In the genomic region with DNA sequence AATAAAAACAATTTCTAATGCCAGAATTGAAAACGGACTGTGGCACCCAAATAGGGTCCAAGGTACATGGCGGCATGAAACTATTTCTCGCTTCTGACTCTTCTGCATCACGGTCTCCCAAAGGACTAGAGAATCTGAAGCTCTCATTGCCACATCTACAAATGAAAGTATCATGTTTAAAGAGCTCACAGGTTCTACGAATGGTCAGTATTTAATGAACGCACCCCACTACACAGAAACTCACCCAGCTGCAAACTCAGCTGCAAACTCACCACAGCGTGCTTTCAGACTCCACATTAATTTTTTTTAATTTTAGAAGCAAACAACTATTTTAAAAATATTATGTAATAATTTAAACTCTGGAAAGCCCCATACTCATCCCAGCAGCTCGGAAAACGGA, we compare ENCODE assay signal across 8 cellular contexts. TPM values are rescaled to one million over a fixed set of nuclear protein-coding genes. Genes with fewer than 3 reads are reported as not detected.
A peak's percentile ranks its signal among the peaks of the same experiment; 100 is the strongest.
DNase-seq lines count a peak whose midpoint lies in the region; ATAC-seq and TF ChIP-seq lines count a peak whose summit lies in the region.

No MANE protein-coding gene starts in this region.

- peaks cover 67% of the 10 kb centered on the region for H3K4me1 Mint-ChIP-seq in activated T-cell treated with anti-CD3 and anti-CD28 coated beads, Interleukin-2, amount 50 U/mL, for 4 hours (ENCODE audit: low read depth)
- peaks cover 28% of the 10 kb centered on the region for H3K4me1 Mint-ChIP-seq in endodermal cell

- H3K27ac ChIP-seq in OCI-LY3 (ENCODE audit: low read length) (peak overlapping the region; percentile 94), endodermal cell (ENCODE audit: low read depth, low read length) (no peak overlapping the region), neutrophil (peak overlapping the region; percentile 94)

- H4K20me1 ChIP-seq in OCI-LY3 (ENCODE audit: insufficient read depth, low read length) = peaks cover 27% of the 10 kb centered on the region; the same call in 1 of the 2 replicates

- peaks cover 87% of the 10 kb centered on the region for H3K79me2 ChIP-seq in OCI-LY3 (ENCODE audit: low read length)

- peak overlapping the region; percentile 99 for H3K9ac ChIP-seq in OCI-LY3 (ENCODE audit: low read length)
- H3K9ac ChIP-seq in endodermal cell (ENCODE audit: extremely low read depth, low read length, poor library complexity, severe bottlenecking) = peak overlapping the region; percentile 92

- H3K27me3 Mint-ChIP-seq in activated T-cell treated with anti-CD3 and anti-CD28 coated beads, Interleukin-2, amount 50 U/mL, for 4 hours (ENCODE audit: low read depth) = no peaks in the 10 kb centered on the region
- no peaks in the 10 kb centered on the region for H3K27me3 Mint-ChIP-seq in endodermal cell (ENCODE audit: insufficient read depth)

- no peaks in the 10 kb centered on the region for H3K9me3 ChIP-seq in OCI-LY3 (ENCODE audit: insufficient read depth, low read length)
- H3K9me3 ChIP-seq in endodermal cell (ENCODE audit: control insufficient read depth, low read length) = no peaks in the 10 kb centered on the region
- H3K9me3 ChIP-seq in neutrophil = no peaks in the 10 kb centered on the region

- H3K27ac Mint-ChIP-seq in endodermal cell = peak overlapping the region; percentile 93

- peaks cover 13% of the 10 kb centered on the region for H3K4me1 ChIP-seq in OCI-LY3 (ENCODE audit: low read length)
- H3K4me1 ChIP-seq in endodermal cell (ENCODE audit: control insufficient read depth, insufficient read depth, low read length) = peaks cover 10% of the 10 kb centered on the region
- peaks cover 71 to 73% of the 10 kb centered on the region in 2 experiments for H3K4me1 ChIP-seq in neutrophil (ENCODE audit: control insufficient read depth in 1 of 2, insufficient read depth in 1 of 2, low read depth in 1 of 2, low read length in 1 of 2)

- no peak for ATAC-seq in activated T-cell treated with anti-CD3 and anti-CD28 coated beads, Interleukin-2, amount 50 U/mL, for 4 hours
- ATAC-seq in GM21526 (IDR thresholded peaks at IDR 0.05; ENCODE audit: low FRiP score, unreplicated experiment) = no peak

- peak overlapping the region; percentile 74 for H3K4me2 ChIP-seq in OCI-LY3 (ENCODE audit: low read length)

- TF ChIP-seq CTCF in OCI-LY3 (IDR thresholded peaks at IDR 0.05; ENCODE audit: low read depth, low read length) (no peak), endodermal cell (conservative IDR thresholded peaks at IDR 0.05) (no peak), neutrophil (IDR thresholded peaks at IDR 0.05) (no peak)

- WGBS in endodermal cell (ENCODE audit: insufficient coverage in 1 of 2, insufficient read length in 1 of 2), 2 experiments = 8 to 23% methylated on average over 4 to 9 of the region's 9 CpGs

- no peaks in the 10 kb centered on the region for H3K36me3 ChIP-seq in OCI-LY3 (replicated peaks; ENCODE audit: low read depth, low read length)
- no peaks in the 10 kb centered on the region for H3K36me3 ChIP-seq in endodermal cell (ENCODE audit: control insufficient read depth, insufficient read depth, low read length)
- no peaks in the 10 kb centered on the region for H3K36me3 ChIP-seq in neutrophil

- no peaks in the 10 kb centered on the region for H3K9me3 Mint-ChIP-seq in activated T-cell treated with anti-CD3 and anti-CD28 coated beads, Interleukin-2, amount 50 U/mL, for 4 hours
- H3K9me3 Mint-ChIP-seq in endodermal cell = no peaks in the 10 kb centered on the region

- peak overlapping the region; percentile 88 for H3K4me3 ChIP-seq in OCI-LY3 (ENCODE audit: low read length)
- H3K4me3 ChIP-seq in endodermal cell (ENCODE audit: low read length) = peak overlapping the region; percentile 99
- H3K4me3 ChIP-seq in neutrophil (ENCODE audit: low read depth in 1 of 2, low read length in 1 of 2) = peak overlapping the region; percentile 82 to 87

- H3K27me3 ChIP-seq in OCI-LY3 (ENCODE audit: low read depth, low read length) (no peaks in the 10 kb centered on the region), endodermal cell (ENCODE audit: control insufficient read depth, insufficient read depth, low read length, poor library complexity, severe bottlenecking) (no peaks in the 10 kb centered on the region), neutrophil (no peaks in the 10 kb centered on the region)

- DNase-seq in activated T-cell treated with anti-CD3 and anti-CD28 coated beads, Interleukin-2, amount 50 U/mL, for 4 hours = no peak
- DNase-seq in activated T-cell treated with anti-CD3 and anti-CD28 coated beads for 4 hours (no peak), endodermal cell (no peak), SKM-1 (lab: John Stamatoyannopoulos, UW; ENCODE audit: unreplicated experiment) (no peak)
- DNase-seq in stimulated activated naive CD4-positive, alpha-beta T cell (lab: John Stamatoyannopoulos, UW) = no peak

- H2AFZ ChIP-seq in OCI-LY3 (ENCODE audit: low read depth, low read length) = 0 out of 2 replicates have a peak overlapping the region, but pooled peaks have one; percentile 42

- H3K36me3 Mint-ChIP-seq in activated T-cell treated with anti-CD3 and anti-CD28 coated beads, Interleukin-2, amount 50 U/mL, for 4 hours (ENCODE audit: insufficient read depth) = peaks cover 8% of the 10 kb centered on the region
- H3K36me3 Mint-ChIP-seq in endodermal cell (ENCODE audit: low read depth) = peaks cover 7% of the 10 kb centered on the region

- peak overlapping the region; percentile 97 for H3K4me3 Mint-ChIP-seq in activated T-cell treated with anti-CD3 and anti-CD28 coated beads, Interleukin-2, amount 50 U/mL, for 4 hours
- peak overlapping the region; percentile 85 for H3K4me3 Mint-ChIP-seq in endodermal cell

RNA-seq across cellular contexts. Expression of a gene that starts 1.1 kb away (rescaled TPM):
- total RNA-seq in activated T-cell treated with anti-CD3 and anti-CD28 coated beads, Interleukin-2, amount 50 U/mL, for 4 hours = 10 to 100 TPM; 48.3 to 68.2 (median 63.2) TPM
- total RNA-seq in endodermal cell = 10 to 100 TPM; 87.0 to 88.3 TPM
- 56.6 TPM for polyA plus RNA-seq in endodermal cell (2013, experiment 1 of 2)
- 49.5 TPM for polyA plus RNA-seq in endodermal cell (2013, experiment 2 of 2)
